Comparison of ENCODE assay signal across 1 cellular context in the genomic region with DNA sequence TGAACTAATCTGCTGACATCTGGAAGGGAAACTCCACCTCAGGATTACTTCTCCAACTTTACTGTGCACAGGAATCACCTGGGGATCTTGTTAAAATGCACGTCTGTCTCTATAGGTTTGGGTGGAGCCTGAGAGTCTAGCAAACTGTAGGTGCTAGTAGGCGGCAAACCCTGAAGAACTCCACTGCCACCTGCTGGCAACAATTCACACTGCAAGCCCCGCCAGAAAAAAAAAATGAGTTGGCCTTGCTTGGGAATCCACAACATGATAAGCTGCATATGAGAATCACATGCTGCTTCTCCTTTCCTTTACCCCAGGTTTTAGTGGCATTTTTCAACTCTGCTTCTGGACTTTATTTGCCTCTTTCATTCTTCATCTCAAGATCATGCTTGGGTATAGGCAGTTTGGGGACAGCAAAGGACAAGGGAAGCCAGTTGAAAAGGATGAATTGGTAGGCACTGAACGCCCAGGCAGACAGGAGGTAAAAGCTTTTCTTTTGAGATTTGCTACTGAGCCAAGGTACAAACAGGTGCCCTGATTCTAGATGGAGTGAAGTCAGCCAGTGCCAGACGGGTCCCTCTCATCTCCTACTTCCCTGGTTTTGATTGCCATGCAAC.
A peak's percentile ranks its signal among the peaks of the same experiment; 100 is the strongest.
TF ChIP-seq lines count a peak whose summit lies in the region.

No MANE protein-coding gene starts in this region.

TF ChIP-seq in IMR-90, 13 proteins besides CTCF, POLR2A, EP300 and RAD21:
- TF ChIP-seq USF2 (IDR thresholded peaks at IDR 0.05; ENCODE audit: low read depth, low read length) = 0 out of 2 replicates have a peak, but pooled peaks have one; percentile 21
- TF ChIP-seq RCOR1 (IDR thresholded peaks at IDR 0.05; ENCODE audit: insufficient replicate concordance, low read length) = no peak
- TF ChIP-seq SMC3 (IDR thresholded peaks at IDR 0.05; ENCODE audit: low read depth, low read length) = peak; percentile 65
